Comparison of ENCODE assay signal across 7 cellular contexts in the genomic region with DNA sequence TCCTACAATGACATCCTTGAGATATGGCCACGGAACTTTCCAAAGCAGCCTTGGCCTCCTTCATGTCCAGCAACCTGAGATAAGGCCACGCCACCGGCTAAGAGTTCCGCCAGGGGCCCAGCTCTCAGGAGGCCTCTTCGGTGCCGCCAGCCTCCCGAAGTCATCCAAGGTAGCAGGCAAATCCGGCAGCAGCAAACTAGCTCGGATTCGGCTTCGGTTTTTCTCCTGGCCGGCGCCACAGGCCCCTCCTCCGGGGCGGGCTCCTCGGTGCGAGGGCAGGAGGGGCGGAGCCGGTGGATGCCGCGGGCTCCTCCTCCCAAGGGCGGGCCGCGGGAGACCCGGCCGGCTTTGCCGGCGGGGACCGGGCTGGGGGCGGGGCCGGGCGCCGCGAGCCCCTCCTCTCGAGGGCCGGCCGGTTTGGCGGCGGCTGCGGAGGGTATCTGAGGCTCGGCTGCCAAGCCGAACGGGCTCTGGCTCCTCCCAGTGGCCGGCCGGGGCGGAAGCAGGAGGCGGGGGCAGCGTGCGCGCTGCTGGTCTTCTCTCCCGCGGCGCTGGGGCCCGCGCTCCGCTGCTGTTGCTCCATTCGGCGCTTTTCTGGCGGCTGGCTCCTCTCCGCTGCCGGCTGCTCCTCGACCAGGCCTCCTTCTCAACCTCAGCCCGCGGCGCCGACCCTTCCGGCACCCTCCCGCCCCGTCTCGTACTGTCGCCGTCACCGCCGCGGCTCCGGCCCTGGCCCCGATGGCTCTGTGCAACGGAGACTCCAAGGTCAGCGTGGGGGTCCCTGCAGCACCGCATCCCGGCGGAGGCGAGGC. TPM values are rescaled to one million over a fixed set of nuclear protein-coding genes. Genes with fewer than 3 reads are reported as not detected.
DNase-seq lines count a peak whose midpoint lies in the region; ATAC-seq, FAIRE-seq and TF ChIP-seq lines count a peak whose summit lies in the region.

A gene (plus strand): TSS at position 518 of the 812 bp plus-strand sequence. CDS start 221 bp downstream, at position 739.

- peak within 1 kb of the TSS; percentile 81 for H3K4me2 ChIP-seq in hepatocyte

- H3K9me2 ChIP-seq in hepatocyte (replicated peaks; ENCODE audit: insufficient read depth) = no peaks in the 10 kb centered on the region

- peaks cover 47% of the 10 kb centered on the region for H3K79me2 ChIP-seq in hepatocyte

- peaks cover 17% of the 10 kb centered on the region for H4K20me1 ChIP-seq in hepatocyte (ENCODE audit: insufficient read depth, poor library complexity, severe bottlenecking)

- peak; percentile 84 for FAIRE-seq in GM18507 (lab: Jason Lieb, UNC)

- under 1% methylated on average over 37 of the region's 83 CpGs for WGBS in hepatocyte (ENCODE audit: low lambda C conversion rate, missing lambda C conversion rate)

- in situ Hi-C loops in astrocyte of the cerebellum (cut with HindIII; ENCODE audit: low sequenced_read_pairs) = no loop called here

- peak; percentile 15 for TF ChIP-seq CTCF in astrocyte of the cerebellum (IDR thresholded peaks at IDR 0.05; ENCODE audit: low read depth, low read length, missing control alignments)
- TF ChIP-seq CTCF in hepatocyte (IDR thresholded peaks at IDR 0.05; ENCODE audit: poor library complexity) = peak; percentile 62

- ATAC-seq in HG02981 (IDR thresholded peaks at IDR 0.05; ENCODE audit: unreplicated experiment) = peak; percentile 90

- no peaks in the 10 kb centered on the region for H3K27me3 ChIP-seq in hepatocyte

- DNase-seq in GM18507 (ENCODE audit: extremely low spot score, insufficient read length, low read depth) = peak; percentile 91
- peak; percentile 94 for DNase-seq in NCI-H2029 (lab: John Stamatoyannopoulos, UW)
- peak; percentile 92 for DNase-seq in T-helper 22 cell (ENCODE audit: low read depth)
- peak; percentile 82 for DNase-seq in astrocyte of the cerebellum (ENCODE audit: low read depth)
- peak; percentile 98 for DNase-seq in hepatocyte (ENCODE audit: low spot score)
- DNase-seq in retina = peak; percentile 95

- no peaks in the 10 kb centered on the region for H3K36me3 ChIP-seq in hepatocyte (replicated peaks; ENCODE audit: insufficient read depth, low read depth)

- H3K4me3 ChIP-seq in astrocyte of the cerebellum (ENCODE audit: low read depth, low read length) (peak within 1 kb of the TSS; percentile 92), hepatocyte (peak within 1 kb of the TSS; percentile 100)

- peak within 1 kb of the TSS; percentile 98 for H3K27ac ChIP-seq in hepatocyte

- H3K9me3 ChIP-seq in hepatocyte (ENCODE audit: low read depth) = no peaks in the 10 kb centered on the region

- peak within 1 kb of the TSS; percentile 92 for H2AFZ ChIP-seq in hepatocyte

- H3K4me1 ChIP-seq in hepatocyte (ENCODE audit: insufficient read depth) = peaks cover 22% of the 10 kb centered on the region

RNA-seq across cellular contexts. Expression of the gene that starts here (rescaled TPM):
- 51.5 and 55.1 TPM in 2 replicates for total RNA-seq in hepatocyte
- polyA plus RNA-seq in hepatocyte = 37.2 and 41.5 TPM in 2 replicates

Comparison
In these comparisons a context has a peak if more than half of its experiments do, and no peak if none do; other contexts are left out.
1. Peak in every context shown above with its lines: DNase-seq, ATAC-seq, H3K4me3 ChIP-seq and H3K27ac ChIP-seq.